In the genomic region with DNA sequence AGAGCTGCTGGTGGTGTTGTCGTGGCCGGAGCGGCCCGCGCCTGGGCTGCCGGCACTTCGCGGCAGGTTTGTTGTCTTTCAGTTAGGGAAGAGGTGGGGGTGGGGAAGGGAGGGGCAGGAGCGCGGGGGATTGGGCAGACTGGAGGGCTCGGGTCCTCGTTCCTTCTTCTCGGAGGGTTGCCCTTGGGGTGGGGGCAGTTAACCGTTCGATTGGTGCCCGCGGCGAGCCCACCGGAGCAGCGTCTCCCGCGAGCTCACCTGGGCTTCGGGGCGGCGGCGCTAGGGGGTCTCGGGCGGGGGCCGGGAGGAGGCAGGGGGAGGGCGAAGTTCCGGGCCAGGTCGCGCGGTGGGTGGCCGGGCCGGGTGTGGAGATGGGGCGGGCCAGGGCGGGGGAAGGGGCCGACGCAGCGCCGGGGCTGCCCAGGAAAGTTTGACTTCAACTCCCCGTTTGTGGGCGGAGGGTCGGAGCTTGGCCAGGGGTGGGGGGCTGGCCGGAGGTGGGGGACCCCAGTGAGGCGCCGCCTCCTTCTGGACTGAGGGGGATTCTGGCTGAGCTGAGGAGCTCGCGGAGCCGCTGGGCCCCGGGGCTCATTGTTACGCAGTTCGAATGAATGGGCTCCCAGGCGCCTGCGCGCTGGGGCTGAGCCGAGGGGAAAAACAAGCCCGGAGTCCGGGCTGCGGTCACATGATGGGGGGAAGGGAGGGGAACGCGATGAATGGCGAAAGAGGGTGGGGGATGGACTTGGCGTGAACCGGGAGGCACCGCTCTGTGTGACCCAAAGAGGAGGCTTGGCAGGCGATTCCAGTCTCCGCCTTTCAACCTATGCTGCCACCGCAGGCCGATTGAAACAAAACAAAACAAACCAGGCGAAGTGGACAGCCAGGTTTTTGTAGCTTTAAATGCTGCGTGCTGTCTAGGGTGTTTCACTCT, we compare ENCODE assay signal across 1 cellular context.
TF ChIP-seq lines count a peak whose summit lies in the region.

No MANE protein-coding gene starts in this region.

TF ChIP-seq in K562, 482 proteins besides CTCF, POLR2A, EP300 and RAD21 (continued from another document and continues in another):
- TF ChIP-seq, protein P1, sequence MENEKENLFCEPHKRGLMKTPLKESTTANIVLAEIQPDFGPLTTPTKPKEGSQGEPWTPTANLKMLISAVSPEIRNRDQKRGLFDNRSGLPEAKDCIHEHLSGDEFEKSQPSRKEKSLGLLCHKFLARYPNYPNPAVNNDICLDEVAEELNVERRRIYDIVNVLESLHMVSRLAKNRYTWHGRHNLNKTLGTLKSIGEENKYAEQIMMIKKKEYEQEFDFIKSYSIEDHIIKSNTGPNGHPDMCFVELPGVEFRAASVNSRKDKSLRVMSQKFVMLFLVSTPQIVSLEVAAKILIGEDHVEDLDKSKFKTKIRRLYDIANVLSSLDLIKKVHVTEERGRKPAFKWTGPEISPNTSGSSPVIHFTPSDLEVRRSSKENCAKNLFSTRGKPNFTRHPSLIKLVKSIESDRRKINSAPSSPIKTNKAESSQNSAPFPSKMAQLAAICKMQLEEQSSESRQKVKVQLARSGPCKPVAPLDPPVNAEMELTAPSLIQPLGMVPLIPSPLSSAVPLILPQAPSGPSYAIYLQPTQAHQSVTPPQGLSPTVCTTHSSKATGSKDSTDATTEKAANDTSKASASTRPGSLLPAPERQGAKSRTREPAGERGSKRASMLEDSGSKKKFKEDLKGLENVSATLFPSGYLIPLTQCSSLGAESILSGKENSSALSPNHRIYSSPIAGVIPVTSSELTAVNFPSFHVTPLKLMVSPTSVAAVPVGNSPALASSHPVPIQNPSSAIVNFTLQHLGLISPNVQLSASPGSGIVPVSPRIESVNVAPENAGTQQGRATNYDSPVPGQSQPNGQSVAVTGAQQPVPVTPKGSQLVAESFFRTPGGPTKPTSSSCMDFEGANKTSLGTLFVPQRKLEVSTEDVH (IDR thresholded peaks at IDR 0.05; ENCODE audit: low read depth, partially characterized antibody), result no peak
- TF ChIP-seq KAT2B (IDR thresholded peaks at IDR 0.05; ENCODE audit: low read depth, low read length) (no peak), EGR1 (conservative IDR thresholded peaks at IDR 0.05) (peak; percentile 48), SUPT5H (IDR thresholded peaks at IDR 0.05) (no peak; the same call in none of the 2 replicates), MYBL2 (IDR thresholded peaks at IDR 0.05; ENCODE audit: low read depth) (no peak), MYBL2 (CRISPR knock-in tag; IDR thresholded peaks at IDR 0.05; ENCODE audit: borderline replicate concordance) (no peak), TBP (optimal IDR thresholded peaks at IDR 0.05; ENCODE audit: low read depth, low read length) (peak; percentile 88), SRSF3 (IDR thresholded peaks at IDR 0.05; ENCODE audit: insufficient read depth, low read length) (0 out of 2 replicates have a peak, but pooled peaks have one; percentile 18), U2AF2 (optimal IDR thresholded peaks at IDR 0.05; ENCODE audit: low read depth, low read length) (no peak), SMARCA5 (IDR thresholded peaks at IDR 0.05) (no peak), L3MBTL2 (IDR thresholded peaks at IDR 0.05) (peak; percentile 73), SMARCC2 (IDR thresholded peaks at IDR 0.05; ENCODE audit: low read depth) (peak; percentile 25; the same call in 1 of the 2 replicates), PHF21A (IDR thresholded peaks at IDR 0.05; ENCODE audit: borderline replicate concordance, low read depth) (peak; percentile 65; the same call in 1 of the 2 replicates), RNF2 (IDR thresholded peaks at IDR 0.05) (peak; percentile 98), ELF2 (CRISPR knock-in tag; IDR thresholded peaks at IDR 0.05) (no peak), U2AF1 (optimal IDR thresholded peaks at IDR 0.05; ENCODE audit: low read depth, low read length) (no peak), HOXB6 (CRISPR knock-in tag; IDR thresholded peaks at IDR 0.05; ENCODE audit: borderline replicate concordance) (no peak), FOXK2 (conservative IDR thresholded peaks at IDR 0.05 in 1 of 2, IDR thresholded peaks at IDR 0.05 in 1 of 2; ENCODE audit: low read depth in 2 of 2) (peak; percentile 97 to 98), ZNF76 (CRISPR knock-in tag; IDR thresholded peaks at IDR 0.05; ENCODE audit: borderline replicate concordance) (no peak), FOXA3 (CRISPR knock-in tag; conservative IDR thresholded peaks at IDR 0.05 in 1 of 2, IDR thresholded peaks at IDR 0.05 in 1 of 2) (peak in 1 of 2 experiments; percentile 79; a peak in 1 of 4 replicates), KLF1 (tag; IDR thresholded peaks at IDR 0.05) (no peak), PPARD (CRISPR knock-in tag; IDR thresholded peaks at IDR 0.05) (no peak), PTTG1 (tag; IDR thresholded peaks at IDR 0.05; ENCODE audit: low read depth) (no peak), PCBP1 (IDR thresholded peaks at IDR 0.05; ENCODE audit: low read depth, low read length, poor library complexity, severe bottlenecking) (peak; percentile 90), ZNF764 (CRISPR knock-in tag; IDR thresholded peaks at IDR 0.05; ENCODE audit: low read depth) (0 out of 2 replicates have a peak, but pooled peaks have one; percentile 48), YBX1 (IDR thresholded peaks at IDR 0.05) (no peak), MEIS2 (IDR thresholded peaks at IDR 0.05; ENCODE audit: partially characterized antibody) (peak; percentile 75), EZH2 (IDR thresholded peaks at IDR 0.05; ENCODE audit: borderline replicate concordance, low read depth, low read length) (no peak), ZNF146 (CRISPR knock-in tag; IDR thresholded peaks at IDR 0.05; ENCODE audit: unreplicated experiment) (no peak), EWSR1 (IDR thresholded peaks at IDR 0.05; ENCODE audit: borderline replicate concordance, low read depth, partially characterized antibody) (no peak), GTF2A2 (tag; IDR thresholded peaks at IDR 0.05) (no peak), NFYB (IDR thresholded peaks at IDR 0.05; ENCODE audit: extremely low read depth, insufficient read length) (no peak), RFX1 (IDR thresholded peaks at IDR 0.05) (no peak), NRF1 (conservative IDR thresholded peaks at IDR 0.05 in 1 of 2, IDR thresholded peaks at IDR 0.05 in 1 of 2) (peak; percentile 95 to 96), NFRKB (IDR thresholded peaks at IDR 0.05; ENCODE audit: low read depth) (peak; percentile 96; the same call in 1 of the 2 replicates), CREBBP (IDR thresholded peaks at IDR 0.05; ENCODE audit: low read depth, low read length) (no peak), TRIM28 (IDR thresholded peaks at IDR 0.05) (peak; percentile 70), JUN (IDR thresholded peaks at IDR 0.05; ENCODE audit: borderline replicate concordance, low read depth, low read length) (peak; percentile 63; the same call in 1 of the 2 replicates), JUN (CRISPR knock-in tag; IDR thresholded peaks at IDR 0.05; ENCODE audit: borderline replicate concordance) (0 out of 2 replicates have a peak, but pooled peaks have one; percentile 80), ETS2 (tag; IDR thresholded peaks at IDR 0.05; ENCODE audit: borderline replicate concordance, poor library complexity, severe bottlenecking) (no peak), ZNF143 (CRISPR knock-in tag; IDR thresholded peaks at IDR 0.05) (no peak), SMARCE1 (IDR thresholded peaks at IDR 0.05) (peak; percentile 82), MIER1 (IDR thresholded peaks at IDR 0.05; ENCODE audit: low read depth) (peak; percentile 58; the same call in 1 of the 2 replicates), KDM2B (CRISPR knock-in tag; IDR thresholded peaks at IDR 0.05) (no peak; the same call in 1 of the 2 replicates), MCM5 (IDR thresholded peaks at IDR 0.05; ENCODE audit: low read depth) (no peak), HMG20A (CRISPR knock-in tag; conservative IDR thresholded peaks at IDR 0.05) (no peak)
- TF ChIP-seq, protein P2, sequence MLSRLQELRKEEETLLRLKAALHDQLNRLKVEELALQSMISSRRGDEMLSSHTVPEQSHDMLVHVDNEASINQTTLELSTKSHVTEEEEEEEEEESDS (CRISPR knock-in tag; IDR thresholded peaks at IDR 0.05), result no peak
- TF ChIP-seq, protein P3, sequence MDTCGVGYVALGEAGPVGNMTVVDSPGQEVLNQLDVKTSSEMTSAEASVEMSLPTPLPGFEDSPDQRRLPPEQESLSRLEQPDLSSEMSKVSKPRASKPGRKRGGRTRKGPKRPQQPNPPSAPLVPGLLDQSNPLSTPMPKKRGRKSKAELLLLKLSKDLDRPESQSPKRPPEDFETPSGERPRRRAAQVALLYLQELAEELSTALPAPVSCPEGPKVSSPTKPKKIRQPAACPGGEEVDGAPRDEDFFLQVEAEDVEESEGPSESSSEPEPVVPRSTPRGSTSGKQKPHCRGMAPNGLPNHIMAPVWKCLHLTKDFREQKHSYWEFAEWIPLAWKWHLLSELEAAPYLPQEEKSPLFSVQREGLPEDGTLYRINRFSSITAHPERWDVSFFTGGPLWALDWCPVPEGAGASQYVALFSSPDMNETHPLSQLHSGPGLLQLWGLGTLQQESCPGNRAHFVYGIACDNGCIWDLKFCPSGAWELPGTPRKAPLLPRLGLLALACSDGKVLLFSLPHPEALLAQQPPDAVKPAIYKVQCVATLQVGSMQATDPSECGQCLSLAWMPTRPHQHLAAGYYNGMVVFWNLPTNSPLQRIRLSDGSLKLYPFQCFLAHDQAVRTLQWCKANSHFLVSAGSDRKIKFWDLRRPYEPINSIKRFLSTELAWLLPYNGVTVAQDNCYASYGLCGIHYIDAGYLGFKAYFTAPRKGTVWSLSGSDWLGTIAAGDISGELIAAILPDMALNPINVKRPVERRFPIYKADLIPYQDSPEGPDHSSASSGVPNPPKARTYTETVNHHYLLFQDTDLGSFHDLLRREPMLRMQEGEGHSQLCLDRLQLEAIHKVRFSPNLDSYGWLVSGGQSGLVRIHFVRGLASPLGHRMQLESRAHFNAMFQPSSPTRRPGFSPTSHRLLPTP (IDR thresholded peaks at IDR 0.05; ENCODE audit: borderline replicate concordance, extremely low read depth, insufficient read length), result no peak
- TF ChIP-seq, protein P4, sequence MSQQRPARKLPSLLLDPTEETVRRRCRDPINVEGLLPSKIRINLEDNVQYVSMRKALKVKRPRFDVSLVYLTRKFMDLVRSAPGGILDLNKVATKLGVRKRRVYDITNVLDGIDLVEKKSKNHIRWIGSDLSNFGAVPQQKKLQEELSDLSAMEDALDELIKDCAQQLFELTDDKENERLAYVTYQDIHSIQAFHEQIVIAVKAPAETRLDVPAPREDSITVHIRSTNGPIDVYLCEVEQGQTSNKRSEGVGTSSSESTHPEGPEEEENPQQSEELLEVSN (IDR thresholded peaks at IDR 0.05; ENCODE audit: borderline replicate concordance in 1 of 2, extremely low read depth in 1 of 2, insufficient read depth in 1 of 2, insufficient read length in 1 of 2, low read depth in 1 of 2, low read length in 1 of 2, poor library complexity in 1 of 2, severe bottlenecking in 1 of 2), result peak; percentile 52 to 62
- TF ChIP-seq, protein P5, sequence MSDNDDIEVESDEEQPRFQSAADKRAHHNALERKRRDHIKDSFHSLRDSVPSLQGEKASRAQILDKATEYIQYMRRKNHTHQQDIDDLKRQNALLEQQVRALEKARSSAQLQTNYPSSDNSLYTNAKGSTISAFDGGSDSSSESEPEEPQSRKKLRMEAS (CRISPR knock-in tag; IDR thresholded peaks at IDR 0.05), result peak; percentile 86
- TF ChIP-seq, protein P6, sequence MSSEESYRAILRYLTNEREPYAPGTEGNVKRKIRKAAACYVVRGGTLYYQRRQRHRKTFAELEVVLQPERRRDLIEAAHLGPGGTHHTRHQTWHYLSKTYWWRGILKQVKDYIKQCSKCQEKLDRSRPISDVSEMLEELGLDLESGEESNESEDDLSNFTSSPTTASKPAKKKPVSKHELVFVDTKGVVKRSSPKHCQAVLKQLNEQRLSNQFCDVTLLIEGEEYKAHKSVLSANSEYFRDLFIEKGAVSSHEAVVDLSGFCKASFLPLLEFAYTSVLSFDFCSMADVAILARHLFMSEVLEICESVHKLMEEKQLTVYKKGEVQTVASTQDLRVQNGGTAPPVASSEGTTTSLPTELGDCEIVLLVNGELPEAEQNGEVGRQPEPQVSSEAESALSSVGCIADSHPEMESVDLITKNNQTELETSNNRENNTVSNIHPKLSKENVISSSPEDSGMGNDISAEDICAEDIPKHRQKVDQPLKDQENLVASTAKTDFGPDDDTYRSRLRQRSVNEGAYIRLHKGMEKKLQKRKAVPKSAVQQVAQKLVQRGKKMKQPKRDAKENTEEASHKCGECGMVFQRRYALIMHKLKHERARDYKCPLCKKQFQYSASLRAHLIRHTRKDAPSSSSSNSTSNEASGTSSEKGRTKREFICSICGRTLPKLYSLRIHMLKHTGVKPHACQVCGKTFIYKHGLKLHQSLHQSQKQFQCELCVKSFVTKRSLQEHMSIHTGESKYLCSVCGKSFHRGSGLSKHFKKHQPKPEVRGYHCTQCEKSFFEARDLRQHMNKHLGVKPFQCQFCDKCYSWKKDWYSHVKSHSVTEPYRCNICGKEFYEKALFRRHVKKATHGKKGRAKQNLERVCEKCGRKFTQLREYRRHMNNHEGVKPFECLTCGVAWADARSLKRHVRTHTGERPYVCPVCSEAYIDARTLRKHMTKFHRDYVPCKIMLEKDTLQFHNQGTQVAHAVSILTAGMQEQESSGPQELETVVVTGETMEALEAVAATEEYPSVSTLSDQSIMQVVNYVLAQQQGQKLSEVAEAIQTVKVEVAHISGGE (CRISPR knock-in tag; IDR thresholded peaks at IDR 0.05), result no peak
- TF ChIP-seq, protein P7, sequence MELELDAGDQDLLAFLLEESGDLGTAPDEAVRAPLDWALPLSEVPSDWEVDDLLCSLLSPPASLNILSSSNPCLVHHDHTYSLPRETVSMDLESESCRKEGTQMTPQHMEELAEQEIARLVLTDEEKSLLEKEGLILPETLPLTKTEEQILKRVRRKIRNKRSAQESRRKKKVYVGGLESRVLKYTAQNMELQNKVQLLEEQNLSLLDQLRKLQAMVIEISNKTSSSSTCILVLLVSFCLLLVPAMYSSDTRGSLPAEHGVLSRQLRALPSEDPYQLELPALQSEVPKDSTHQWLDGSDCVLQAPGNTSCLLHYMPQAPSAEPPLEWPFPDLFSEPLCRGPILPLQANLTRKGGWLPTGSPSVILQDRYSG (tag; conservative IDR thresholded peaks at IDR 0.05; ENCODE audit: low read depth), result no peak
- TF ChIP-seq, protein P8, sequence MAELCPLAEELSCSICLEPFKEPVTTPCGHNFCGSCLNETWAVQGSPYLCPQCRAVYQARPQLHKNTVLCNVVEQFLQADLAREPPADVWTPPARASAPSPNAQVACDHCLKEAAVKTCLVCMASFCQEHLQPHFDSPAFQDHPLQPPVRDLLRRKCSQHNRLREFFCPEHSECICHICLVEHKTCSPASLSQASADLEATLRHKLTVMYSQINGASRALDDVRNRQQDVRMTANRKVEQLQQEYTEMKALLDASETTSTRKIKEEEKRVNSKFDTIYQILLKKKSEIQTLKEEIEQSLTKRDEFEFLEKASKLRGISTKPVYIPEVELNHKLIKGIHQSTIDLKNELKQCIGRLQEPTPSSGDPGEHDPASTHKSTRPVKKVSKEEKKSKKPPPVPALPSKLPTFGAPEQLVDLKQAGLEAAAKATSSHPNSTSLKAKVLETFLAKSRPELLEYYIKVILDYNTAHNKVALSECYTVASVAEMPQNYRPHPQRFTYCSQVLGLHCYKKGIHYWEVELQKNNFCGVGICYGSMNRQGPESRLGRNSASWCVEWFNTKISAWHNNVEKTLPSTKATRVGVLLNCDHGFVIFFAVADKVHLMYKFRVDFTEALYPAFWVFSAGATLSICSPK (IDR thresholded peaks at IDR 0.05; ENCODE audit: borderline replicate concordance), result no peak
